In genomic region chr1:20421441-20421840, GRCh38 we compare ENCODE assay signal across 18 cellular contexts.
A peak's percentile ranks its signal among the peaks of the same experiment; 100 is the strongest.
DNase-seq lines count a peak whose midpoint lies in the region; ATAC-seq and TF ChIP-seq lines count a peak whose summit lies in the region.
"Had no signal": no experiment of that assay in that cellular context is flagged by ENCODE, and none has a peak within 500 bp of the region (broad histone marks: within the 10 kb centered on the region; RNA-seq: fewer than 3 reads in every experiment).

No MANE protein-coding gene starts in this region.

- no peaks in the 10 kb centered on the region for H3K36me3 ChIP-seq in HEK293 (ENCODE audit: control insufficient read depth in 2 of 2, insufficient read depth in 1 of 2, low read length in 2 of 2)
- H3K36me3 ChIP-seq: BLaER1 treated with 17β-estradiol and CSF1 and Interleukin-3, amounts not matched to agents 10 nM and 100 nM had no signal

- CTCF ChIA-PET in HEK293 (lab: Yijun Ruan, JAX): interaction anchor here (1.9 to 2.1 kb wide), 2 partner anchors 9 to 60 kb away, joined by 5 to 10 read pairs; no protein-coding TSS in a partner anchor

- H3K4me1 ChIP-seq in HEK293 (ENCODE audit: control insufficient read depth, insufficient read depth, low read length): no peaks in the 10 kb centered on the region
- H3K4me1 ChIP-seq: Caco-2 had no signal

- no peaks in the 10 kb centered on the region for H3K9me3 ChIP-seq in HEK293 (ENCODE audit: control insufficient read depth, insufficient read depth, low read depth, low read length)

- H3K27ac ChIP-seq in HEK293 (ENCODE audit: extremely low read depth, low read depth, low read length) (no peak overlapping the region), temporal lobe (ENCODE audit: low read depth, low read length) (peak overlapping the region; percentile 65)
- H3K27ac ChIP-seq: 22Rv1; A549; BLaER1 treated with 17β-estradiol and CSF1 and Interleukin-3, amounts not matched to agents 10 nM and 100 nM; C4-2B had no signal

- peak; percentile 57 for DNase-seq in globus pallidus (ENCODE audit: low spot score)
- DNase-seq in pons (ENCODE audit: low spot score): peak; percentile 64
- no peak for DNase-seq in NK-92 treated with Interleukin-12 subunit alpha and Interleukin-12 subunit beta, amount 100 ng/mL, for 24 hours (lab: John Stamatoyannopoulos, UW)
- DNase-seq: AML-193; Caco-2; Calu3; CD4-positive, alpha-beta T cell; CD8-positive, alpha-beta T cell; DMS79 treated with DMSO at 0.1 percent for 48 hours; GF-D8 had no signal

- no peak for ATAC-seq in HG03342 (IDR thresholded peaks at IDR 0.05; ENCODE audit: unreplicated experiment)
- no peak for ATAC-seq in HG03280 (IDR thresholded peaks at IDR 0.05; ENCODE audit: unreplicated experiment)
- ATAC-seq: A549; CD8-positive, alpha-beta T cell had no signal

- TF ChIP-seq CTCF in HEK293 (tag by site-specific recombination; IDR thresholded peaks at IDR 0.05): no peak

- POLR2A ChIA-PET in HEK293 (lab: Yijun Ruan, JAX): no interaction called here

- H3K4me3 ChIP-seq in HEK293 (ENCODE audit: low read depth, low read length): no peak overlapping the region
- H3K4me3 ChIP-seq: A549; BLaER1 treated with 17β-estradiol and CSF1 and Interleukin-3, amounts not matched to agents 10 nM and 100 nM had no signal

TF ChIP-seq in HEK293, 187 proteins besides CTCF, POLR2A, EP300 and RAD21:
- TF ChIP-seq ZNF140 (tag by site-specific recombination; IDR thresholded peaks at IDR 0.05): peak; percentile 29; the same call in 1 of the 2 replicates
- no peak for TF ChIP-seq TRIM28 (IDR thresholded peaks at IDR 0.05; ENCODE audit: borderline replicate concordance, low read length)
- no peak for TF ChIP-seq ZNF311 (tag by site-specific recombination; IDR thresholded peaks at IDR 0.05; ENCODE audit: borderline replicate concordance)
- TF ChIP-seq ZNF513 (tag by site-specific recombination; IDR thresholded peaks at IDR 0.05): no peak
